1 cellular context compared by ENCODE assay signal in the genomic region with DNA sequence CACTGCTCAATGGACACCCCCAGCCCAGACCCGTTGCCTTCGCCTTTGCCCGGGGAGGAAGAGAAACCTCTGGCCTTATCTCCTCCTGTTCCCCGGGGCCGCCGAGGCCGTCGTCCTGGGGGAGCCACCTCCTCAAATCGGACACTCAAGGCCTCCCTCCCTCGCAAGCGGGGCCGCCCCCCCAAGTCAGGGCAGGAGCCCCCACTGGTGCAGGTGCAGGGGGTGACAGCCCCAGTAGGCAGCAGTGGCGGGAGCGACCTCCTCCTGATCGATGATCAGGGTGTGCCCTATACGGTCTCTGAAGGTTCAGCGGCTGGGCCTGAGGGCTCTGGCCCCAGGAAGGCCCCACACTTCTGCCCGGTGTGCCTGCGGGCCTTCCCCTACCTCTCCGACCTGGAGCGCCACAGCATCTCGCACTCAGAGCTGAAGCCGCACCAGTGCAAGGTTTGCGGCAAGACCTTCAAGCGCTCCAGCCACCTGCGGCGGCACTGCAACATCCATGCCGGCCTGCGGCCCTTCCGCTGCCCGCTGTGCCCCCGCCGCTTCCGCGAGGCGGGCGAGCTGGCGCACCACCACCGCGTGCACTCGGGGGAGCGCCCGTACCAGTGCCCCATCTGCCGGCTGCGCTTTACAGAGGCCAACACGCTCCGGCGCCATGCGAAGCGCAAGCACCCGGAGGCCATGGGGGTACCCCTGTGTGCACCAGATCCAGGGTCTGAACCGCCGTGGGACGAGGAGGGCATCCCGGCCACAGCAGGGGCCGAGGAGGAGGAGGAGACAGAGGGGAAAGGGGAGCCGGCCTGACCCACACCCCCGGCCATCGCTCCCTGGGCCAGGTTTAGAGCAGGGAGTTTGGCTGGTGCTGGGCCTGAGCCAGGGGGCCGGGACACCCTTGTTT.
TF ChIP-seq lines count a peak whose summit lies in the region.

No MANE protein-coding gene starts in this region.

TF ChIP-seq in K562, 482 proteins besides CTCF, POLR2A, EP300 and RAD21:
- peak; percentile 46 for TF ChIP-seq RBFOX2 (IDR thresholded peaks at IDR 0.05; ENCODE audit: low read depth, low read length)
- TF ChIP-seq CHD1 (IDR thresholded peaks at IDR 0.05; ENCODE audit: low read length), result no peak
- TF ChIP-seq, protein P1, sequence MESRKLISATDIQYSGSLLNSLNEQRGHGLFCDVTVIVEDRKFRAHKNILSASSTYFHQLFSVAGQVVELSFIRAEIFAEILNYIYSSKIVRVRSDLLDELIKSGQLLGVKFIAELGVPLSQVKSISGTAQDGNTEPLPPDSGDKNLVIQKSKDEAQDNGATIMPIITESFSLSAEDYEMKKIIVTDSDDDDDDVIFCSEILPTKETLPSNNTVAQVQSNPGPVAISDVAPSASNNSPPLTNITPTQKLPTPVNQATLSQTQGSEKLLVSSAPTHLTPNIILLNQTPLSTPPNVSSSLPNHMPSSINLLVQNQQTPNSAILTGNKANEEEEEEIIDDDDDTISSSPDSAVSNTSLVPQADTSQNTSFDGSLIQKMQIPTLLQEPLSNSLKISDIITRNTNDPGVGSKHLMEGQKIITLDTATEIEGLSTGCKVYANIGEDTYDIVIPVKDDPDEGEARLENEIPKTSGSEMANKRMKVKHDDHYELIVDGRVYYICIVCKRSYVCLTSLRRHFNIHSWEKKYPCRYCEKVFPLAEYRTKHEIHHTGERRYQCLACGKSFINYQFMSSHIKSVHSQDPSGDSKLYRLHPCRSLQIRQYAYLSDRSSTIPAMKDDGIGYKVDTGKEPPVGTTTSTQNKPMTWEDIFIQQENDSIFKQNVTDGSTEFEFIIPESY (CRISPR knock-in tag; IDR thresholded peaks at IDR 0.05), result peak; percentile 78; the same call in 1 of the 2 replicates
- TF ChIP-seq POLR2G (IDR thresholded peaks at IDR 0.05; ENCODE audit: low read depth, low read length), result peak; percentile 26; the same call in 1 of the 2 replicates
- 0 out of 2 replicates have a peak, but pooled peaks have one; percentile 26 for TF ChIP-seq HNRNPL (IDR thresholded peaks at IDR 0.05; ENCODE audit: low read depth, low read length)
